17 cellular contexts compared by ENCODE assay signal in genomic region chr20:64001607-64002011, GRCh38. TPM values are rescaled to one million over a fixed set of nuclear protein-coding genes. Genes with fewer than 3 reads are reported as not detected.
DNase-seq lines count a peak whose midpoint lies in the region; ATAC-seq and TF ChIP-seq lines count a peak whose summit lies in the region.
"Had no signal": no experiment of that assay in that cellular context is flagged by ENCODE, and none has a peak within 500 bp of the region (broad histone marks: within the 10 kb centered on the region; RNA-seq: fewer than 3 reads in every experiment).

No MANE protein-coding gene starts in this region.

- H3K4me3 ChIP-seq in MG63 (no peak overlapping the region), prostate gland (no peak overlapping the region)
- H3K4me3 ChIP-seq: K562, thoracic aorta had no signal

- CTCF ChIA-PET in RWPE1 (lab: Yijun Ruan, JAX) = interaction anchor here (0.6 kb wide), 1 partner anchor 30 kb away, joined by 3 read pairs; no protein-coding TSS in a partner anchor

- no peak for ATAC-seq in GM21360 (IDR thresholded peaks at IDR 0.05; ENCODE audit: unreplicated experiment)
- ATAC-seq: K562 had no signal

- no peaks in the 10 kb centered on the region for H3K9me3 ChIP-seq in MG63
- no peaks in the 10 kb centered on the region for H3K9me3 ChIP-seq in prostate gland
- H3K9me3 ChIP-seq: Caco-2, thoracic aorta had no signal

- peak; percentile 28 to 72 for DNase-seq in NCI-H2081 (lab: John Stamatoyannopoulos, UW)
- no peak for DNase-seq in NCI-H2081 treated with DMSO at 0.1 percent for 48 hours (lab: John Stamatoyannopoulos, UW)
- peak; percentile 36 for DNase-seq in MG63
- DNase-seq in RWPE1 (ENCODE audit: low spot score) = no peak
- DNase-seq in prostate gland (ENCODE audit: low spot score) = peak; percentile 59
- no peak for DNase-seq in ureter (ENCODE audit: low spot score)
- DNase-seq in NCI-H2227 treated with DMSO at 0.1 percent for 48 hours (lab: John Stamatoyannopoulos, UW) = no peak
- DNase-seq: activated CD8-positive, alpha-beta memory T cell treated with anti-CD3 and anti-CD28 coated beads for 24 hours; activated naive CD8-positive, alpha-beta T cell treated with anti-CD3 and anti-CD28 coated beads, Interleukin-2, amount 10 ng/mL, durations not matched to agents 7 days and 5 days; Caco-2; NCI-H446; nucleus accumbens; RPMI8226; T-helper 9 cell had no signal

- H3K36me3 ChIP-seq in MG63 = peaks cover 83% of the 10 kb centered on the region
- H3K36me3 ChIP-seq in prostate gland = peaks cover 12 to 28% of the 10 kb centered on the region in 2 donors

- H3K27ac ChIP-seq in RWPE1 = peak overlapping the region; percentile 26
- H3K27ac ChIP-seq in prostate gland = no peak overlapping the region
- H3K27ac ChIP-seq: thoracic aorta had no signal

- intact Hi-C loops in prostate gland (cut with DNase I) = no loop called here

- POLR2A ChIA-PET in RWPE1 (lab: Yijun Ruan, JAX; ENCODE audit: low non-redundant PET) = no interaction called here

- 20% methylated on average over 11 of the region's 11 CpGs for WGBS in prostate gland

- H3K27me3 ChIP-seq in MG63 = no peaks in the 10 kb centered on the region
- H3K27me3 ChIP-seq in prostate gland (replicated peaks; ENCODE audit: insufficient read depth) = no peaks in the 10 kb centered on the region

- no peaks in the 10 kb centered on the region for H3K4me1 ChIP-seq in prostate gland (replicated peaks)

- no peak for TF ChIP-seq POLR2A in prostate gland (IDR thresholded peaks at IDR 0.05)

- TF ChIP-seq CTCF in RWPE1 (conservative IDR thresholded peaks at IDR 0.05; ENCODE audit: low read depth) (no peak), prostate gland (IDR thresholded peaks at IDR 0.05) (no peak)

RNA-seq across cellular contexts. Expression of gene PRPF6, which starts 20.7 kb away (rescaled TPM):
- total RNA-seq in MG63 (2014; rRNA removed; shearing (Covaris generic); ENCODE audit: low replicate concordance) = 96.5 and 126 TPM in 2 replicates
- 10 to 100 TPM; 60.9 to 99.6 TPM for total RNA-seq in prostate gland
- total RNA-seq in ureter = 75.0 TPM

RNA-seq across cellular contexts. Expression of gene SAMD10, which starts 22.2 kb away (rescaled TPM):
- total RNA-seq in MG63 (2014; rRNA removed; shearing (Covaris generic); ENCODE audit: low replicate concordance) = 0.07 and 3.9 TPM in 2 replicates
- total RNA-seq in prostate gland (10 to 100 TPM in 1 of 2 donors, 1 to 10 TPM in 1; 6.0 to 14.7 TPM), ureter (17.4 TPM)

RNA-seq across cellular contexts. Expression of gene ZNF512B, which starts 31.9 kb away (rescaled TPM):
- 14.4 and 20.8 TPM in 2 replicates for total RNA-seq in MG63 (2014; rRNA removed; shearing (Covaris generic); ENCODE audit: low replicate concordance)
- total RNA-seq in prostate gland (10 to 100 TPM; 12.2 to 24.6 TPM), ureter (31.2 TPM)

RNA-seq across cellular contexts. Expression of gene C20orf204, which starts 34.4 kb away (rescaled TPM):
- total RNA-seq in MG63 (2014; rRNA removed; shearing (Covaris generic); ENCODE audit: low replicate concordance) = 0.95 and 1.3 TPM in 2 replicates
- total RNA-seq in prostate gland = 1 to 10 TPM in 1 of 2 donors, under 1 TPM in 1; 0.64 to 3.1 TPM
- total RNA-seq in ureter = 1.9 TPM

RNA-seq across cellular contexts. Expression of gene UCKL1, which starts 45.4 kb away (rescaled TPM):
- total RNA-seq in MG63 (2014; rRNA removed; shearing (Covaris generic); ENCODE audit: low replicate concordance) = 17.1 and 35.9 TPM in 2 replicates
- 10 to 100 TPM; 46.6 to 66.2 TPM for total RNA-seq in prostate gland
- total RNA-seq in ureter = 47.6 TPM

Comparison
In these comparisons a context has a peak if more than half of its experiments do, and no peak if none do; other contexts are left out.
1. DNase-seq: peak in NCI-H2081 (2 of 2), MG63 (single experiment) and prostate gland (single experiment); none in NCI-H2081 treated with DMSO at 0.1 percent for 48 hours (single experiment), RWPE1 (single experiment), ureter (single experiment) and NCI-H2227 treated with DMSO at 0.1 percent for 48 hours (single experiment).